In the genomic region with DNA sequence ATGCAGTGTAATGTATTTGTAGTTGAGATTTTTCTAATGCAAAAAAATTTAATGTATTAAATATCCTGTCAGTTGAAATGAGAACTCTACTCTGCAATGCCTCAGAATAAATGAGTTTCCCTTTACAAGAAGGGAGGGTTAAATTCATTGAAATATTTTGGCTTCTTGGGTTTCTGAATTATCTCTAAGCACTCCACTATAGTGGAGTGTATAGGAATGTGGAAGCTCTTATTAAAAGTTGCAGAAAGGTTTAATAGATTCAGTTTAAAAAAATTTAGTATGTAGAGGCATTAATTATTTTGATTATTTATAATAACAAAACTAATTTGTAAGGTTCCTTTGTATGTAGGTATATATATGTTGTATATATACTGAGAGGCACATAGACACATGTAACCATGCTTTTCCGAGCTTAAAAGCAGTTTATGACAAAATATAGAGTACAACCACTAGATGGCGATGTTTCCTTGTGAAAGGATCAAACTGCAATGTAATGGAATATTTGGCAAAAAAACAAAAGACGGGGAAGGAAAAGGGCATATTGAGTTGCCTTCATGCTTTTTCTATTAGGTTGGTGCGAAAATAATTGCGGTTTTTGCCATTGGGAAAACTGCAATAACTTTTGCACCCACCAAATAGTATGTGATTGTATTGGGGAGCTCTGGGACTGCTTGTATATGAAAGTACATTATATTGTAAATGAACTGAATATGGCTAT, we compare ENCODE assay signal across 9 cellular contexts.
DNase-seq lines count a peak whose midpoint lies in the region; ATAC-seq, FAIRE-seq and TF ChIP-seq lines count a peak whose summit lies in the region.
"Had no signal": no experiment of that assay in that cellular context is flagged by ENCODE, and none has a peak within 500 bp of the region (broad histone marks: within the 10 kb centered on the region; RNA-seq: fewer than 3 reads in every experiment).

No MANE protein-coding gene starts in this region.

- no peaks in the 10 kb centered on the region for H4K20me1 ChIP-seq in keratinocyte (ENCODE audit: control insufficient read depth, extremely low read depth, insufficient read depth, low read length)

- no peaks in the 10 kb centered on the region for H3K9me1 ChIP-seq in keratinocyte (ENCODE audit: control insufficient read depth, extremely low read depth, insufficient read depth, low read length)

- H3K4me2 ChIP-seq in keratinocyte (ENCODE audit: control insufficient read depth, extremely low read depth, insufficient read depth, low read depth, low read length), result no peak overlapping the region

- no peaks in the 10 kb centered on the region for H3K27me3 ChIP-seq in body of pancreas
- no peaks in the 10 kb centered on the region for H3K27me3 ChIP-seq in keratinocyte (ENCODE audit: control insufficient read depth, extremely low read depth, insufficient read depth, low read length)
- H3K27me3 ChIP-seq in uterus, result no peaks in the 10 kb centered on the region

- H3K36me3 ChIP-seq in body of pancreas (replicated peaks in 1 of 2; ENCODE audit: insufficient read depth in 1 of 2, low read depth in 2 of 2) (no peaks in the 10 kb centered on the region), keratinocyte (ENCODE audit: control insufficient read depth in 2 of 2, extremely low read depth in 1 of 2, insufficient read depth in 2 of 2, low read length in 2 of 2) (no peaks in the 10 kb centered on the region), uterus (no peaks in the 10 kb centered on the region)

- dilution Hi-C loops in keratinocyte (cut with MboI; ENCODE audit: extremely low pct_ligation_motif_present, low sequenced_read_pairs), result no loop called here

- FAIRE-seq in keratinocyte (lab: Jason Lieb, UNC), result peak; percentile 78

- H3K4me1 ChIP-seq in body of pancreas (no peaks in the 10 kb centered on the region), keratinocyte (ENCODE audit: control insufficient read depth, extremely low read depth, insufficient read depth, low read length) (no peaks in the 10 kb centered on the region), uterus (no peaks in the 10 kb centered on the region)

- H3K27ac ChIP-seq in body of pancreas, result no peak overlapping the region
- H3K27ac ChIP-seq in keratinocyte (ENCODE audit: control insufficient read depth, insufficient read depth, low read length), result no peak overlapping the region
- H3K27ac ChIP-seq in uterus, result no peak overlapping the region
- H3K27ac ChIP-seq: skin epidermis had no signal

- in situ Hi-C loops in Caki2 (cut with HindIII; ENCODE audit: low pct_unique_long_range_greater_than_20kb, low sequenced_read_pairs), result no loop called here

- TF ChIP-seq CTCF in body of pancreas (IDR thresholded peaks at IDR 0.05) (peak; percentile 10 to 77 (median 66)), keratinocyte (optimal IDR thresholded peaks at IDR 0.05 in 1 of 3, IDR thresholded peaks at IDR 0.05 in 1 of 3, conservative IDR thresholded peaks at IDR 0.05 in 1 of 3; ENCODE audit: extremely low read depth in 1 of 3, insufficient read depth in 2 of 3, low read length in 3 of 3) (peak in 2 of 3 experiments; percentile 47 to 59), uterus (IDR thresholded peaks at IDR 0.05) (peak; percentile 32 to 58 (median 41))

- intact Hi-C loops in body of pancreas (cut with DNase I), result no loop called here
- intact Hi-C loops in uterus (cut with DNase I; ENCODE audit: low total_unique reads), result no loop called here

- no peak overlapping the region for H3K4me3 ChIP-seq in body of pancreas
- no peak overlapping the region for H3K4me3 ChIP-seq in keratinocyte (ENCODE audit: control insufficient read depth in 2 of 3, extremely low read depth in 1 of 3, insufficient read depth in 2 of 3, low read depth in 1 of 3, low read length in 3 of 3)
- H3K4me3 ChIP-seq in uterus, result no peak overlapping the region
- H3K4me3 ChIP-seq: skin epidermis had no signal

- no peak overlapping the region for H3K9ac ChIP-seq in keratinocyte (ENCODE audit: control insufficient read depth, extremely low read depth, insufficient read depth, low read length)

- no peak for TF ChIP-seq POLR2A in body of pancreas (IDR thresholded peaks at IDR 0.05)
- no peak for TF ChIP-seq POLR2A in uterus (IDR thresholded peaks at IDR 0.05)

- 10 to 17% methylated on average over 5 of the region's 5 CpGs for WGBS in body of pancreas, 2 donors

- H2AFZ ChIP-seq in keratinocyte (ENCODE audit: control insufficient read depth, low read length), result no peak overlapping the region

- ATAC-seq in GM19043 (IDR thresholded peaks at IDR 0.05; ENCODE audit: low read depth, unreplicated experiment) (peak; percentile 79), HG03378 (IDR thresholded peaks at IDR 0.05; ENCODE audit: unreplicated experiment) (peak; percentile 85), body of pancreas (peak; percentile 78)
- no peak for ATAC-seq in stimulated activated naive CD8-positive, alpha-beta T cell treated with anti-CD3 and anti-CD28 coated beads, Interleukin-15, Interleukin-2, amounts not matched to agents 100 U/mL and 50 U/mL, for 24 hours

- DNase-seq in Caki2 (ENCODE audit: low read depth) (peak; percentile 48), NCI-H460 (ENCODE audit: extremely low read depth, low read depth) (peak; percentile 55), body of pancreas (no peak), keratinocyte (ENCODE audit: low read depth, low spot score) (peak; percentile 41), uterus (no peak)
- DNase-seq in stimulated activated naive CD8-positive, alpha-beta T cell treated with anti-CD3 and anti-CD28 coated beads, Interleukin-15, Interleukin-2, amounts not matched to agents 100 U/mL and 50 U/mL, for 24 hours, result no peak

- H3K9me3 ChIP-seq in body of pancreas (no peaks in the 10 kb centered on the region), keratinocyte (ENCODE audit: control insufficient read depth, low read depth, low read length) (no peaks in the 10 kb centered on the region), uterus (no peaks in the 10 kb centered on the region)

- H3K79me2 ChIP-seq in keratinocyte (ENCODE audit: control insufficient read depth, insufficient read depth, low read length), result no peaks in the 10 kb centered on the region

Comparison
In these comparisons a context has a peak if more than half of its experiments do, and no peak if none do; other contexts are left out.
1. DNase-seq: peak in Caki2 (single experiment), NCI-H460 (single experiment) and keratinocyte (single experiment); none in body of pancreas (0 of 4), uterus (0 of 2) and stimulated activated naive CD8-positive, alpha-beta T cell treated with anti-CD3 and anti-CD28 coated beads, Interleukin-15, Interleukin-2, amounts not matched to agents 100 U/mL and 50 U/mL, for 24 hours (single experiment).
2. Peak in every context shown above with its lines, with median percentiles within 50 percentile points of each other: CTCF ChIP-seq.